In the genomic region with DNA sequence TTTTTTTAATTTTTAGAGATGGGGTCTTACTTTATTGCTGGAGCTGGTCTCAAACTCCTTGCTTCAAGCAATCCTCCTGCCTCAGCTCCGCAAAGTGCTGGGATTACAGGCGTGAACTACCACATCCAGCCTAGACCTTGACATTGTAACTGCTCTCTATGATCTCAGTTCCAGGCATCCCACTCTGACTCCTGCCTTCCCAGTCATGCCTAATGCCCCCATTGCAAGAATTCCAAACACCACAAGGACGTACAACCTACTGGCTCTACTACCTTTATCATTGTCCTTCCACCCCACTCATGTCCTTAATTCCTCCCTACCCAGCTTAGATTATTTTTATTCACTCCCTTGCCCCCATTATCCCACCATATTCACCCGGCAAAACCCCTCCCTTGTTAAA, we compare ENCODE assay signal across 31 cellular contexts.
"Had no signal": no experiment of that assay in that cellular context is flagged by ENCODE, and none has a peak within 500 bp of the region (broad histone marks: within the 10 kb centered on the region; RNA-seq: fewer than 3 reads in every experiment).

No MANE protein-coding gene starts in this region.

- DNase-seq: cortex of kidney; dorsolateral prefrontal cortex; effector CD4-positive, alpha-beta T cell; foreskin keratinocyte; heart left ventricle; hippocampal formation; left cardiac atrium; left lung; mesenchymal stem cell; mucosa of descending colon; naive B cell; stimulated activated CD4-positive, alpha-beta T cell treated with anti-CD3 and anti-CD28 coated beads, Interleukin-12 subunit alpha, Interleukin-12 subunit beta, amount 100 ng/mL, for 4 hours; stimulated activated CD4-positive, alpha-beta T cell treated with anti-CD3 and anti-CD28 coated beads, Interleukin-1b, Interleukin-23, amount 100 ng/mL, for 48 hours; stimulated activated CD4-positive, alpha-beta T cell treated with anti-CD3 and anti-CD28 coated beads, Interleukin-4, amount 100 ng/mL, for 1 hour; stimulated activated CD8-positive, alpha-beta memory T cell treated with anti-CD3 and anti-CD28 coated beads, Interleukin-4, amount 100 ng/mL, for 48 hours; stimulated activated naive CD8-positive, alpha-beta T cell treated with anti-CD3 and anti-CD28 coated beads, Interleukin-15, Interleukin-2, amounts not matched to agents 100 U/mL and 50 U/mL, for 24 hours; substantia nigra; testis; tibial artery; upper lobe of left lung; uterus had no signal

- H3K9ac ChIP-seq: neural progenitor cell, parathyroid adenoma had no signal

- H3K4me1 ChIP-seq: esophagus muscularis mucosa, foreskin keratinocyte, gastroesophageal sphincter, heart left ventricle, neural progenitor cell, tibial artery, uterus had no signal

- H3K4me3 ChIP-seq: dorsolateral prefrontal cortex, esophagus muscularis mucosa, gastroesophageal sphincter, heart left ventricle, left lung, mucosa of descending colon, neural progenitor cell, smooth muscle cell, testis, tibial artery, upper lobe of left lung, uterus had no signal

- H3K4me3 Mint-ChIP-seq: mesothelial cell of epicardium; naive B cell; natural killer cell treated with Interleukin-12 subunit alpha and Interleukin-12 subunit beta and Interleukin-15 and Interleukin-18, amount 100 ng/mL, for 72 hours; neural progenitor cell had no signal

- H3K4me1 Mint-ChIP-seq: mesothelial cell of epicardium had no signal

- H3K27me3 ChIP-seq: dorsolateral prefrontal cortex, esophagus muscularis mucosa, foreskin keratinocyte, gastroesophageal sphincter, heart left ventricle, left lung, neural progenitor cell, testis, tibial artery, upper lobe of left lung, uterus had no signal

- H2AFZ ChIP-seq: neural progenitor cell, parathyroid adenoma had no signal

- FAIRE-seq: endothelial cell of umbilical vein, islet of Langerhans had no signal

- ATAC-seq: foreskin keratinocyte; gastroesophageal sphincter; left cardiac atrium; left lung; mucosa of descending colon; natural killer cell treated with Interleukin-12 subunit alpha and Interleukin-12 subunit beta and Interleukin-15 and Interleukin-18, amount 100 ng/mL, for 72 hours; stimulated activated naive CD8-positive, alpha-beta T cell treated with anti-CD3 and anti-CD28 coated beads, Interleukin-15, Interleukin-2, amounts not matched to agents 100 U/mL and 50 U/mL, for 24 hours had no signal

- H3K9me3 Mint-ChIP-seq: naive B cell; natural killer cell treated with Interleukin-12 subunit alpha and Interleukin-12 subunit beta and Interleukin-15 and Interleukin-18, amount 100 ng/mL, for 72 hours had no signal

- H3K4me2 ChIP-seq: neural progenitor cell, smooth muscle cell had no signal

- H3K27ac Mint-ChIP-seq: mesothelial cell of epicardium; natural killer cell treated with Interleukin-12 subunit alpha and Interleukin-12 subunit beta and Interleukin-15 and Interleukin-18, amount 100 ng/mL, for 72 hours; neural progenitor cell; progenitor cell of endocrine pancreas had no signal

- H3K27ac ChIP-seq: esophagus muscularis mucosa, foreskin keratinocyte, gastroesophageal sphincter, heart left ventricle, left lung, neural progenitor cell, parathyroid adenoma, testis, tibial artery, upper lobe of left lung, uterus had no signal

- H3K27me3 Mint-ChIP-seq: naive B cell; natural killer cell treated with Interleukin-12 subunit alpha and Interleukin-12 subunit beta and Interleukin-15 and Interleukin-18, amount 100 ng/mL, for 72 hours; progenitor cell of endocrine pancreas had no signal

- H3K36me3 ChIP-seq: uterus had no signal

- H3K9me3 ChIP-seq: esophagus muscularis mucosa, gastroesophageal sphincter, heart left ventricle, left lung, mucosa of descending colon, testis, tibial artery, upper lobe of left lung, uterus had no signal
